ENCODE assay signal across 13 cellular contexts in genomic region chr5:59746261-59746765, GRCh38.
DNase-seq lines count a peak whose midpoint lies in the region; ATAC-seq, FAIRE-seq and TF ChIP-seq lines count a peak whose summit lies in the region.
"Had no signal": no experiment of that assay in that cellular context is flagged by ENCODE, and none has a peak within 500 bp of the region (broad histone marks: within the 10 kb centered on the region; RNA-seq: fewer than 3 reads in every experiment).

No MANE protein-coding gene starts in this region.

- peak; percentile 17 for TF ChIP-seq CTCF in RWPE2 (IDR thresholded peaks at IDR 0.05; ENCODE audit: poor library complexity, severe bottlenecking)
- TF ChIP-seq CTCF in fibroblast of mammary gland (conservative IDR thresholded peaks at IDR 0.05; ENCODE audit: control insufficient read depth, insufficient read depth, low read depth, low read length): peak; percentile 4
- TF ChIP-seq CTCF in stomach (IDR thresholded peaks at IDR 0.05): no peak

- no peaks in the 10 kb centered on the region for H3K27me3 ChIP-seq in RWPE2 (ENCODE audit: insufficient read depth, poor library complexity, severe bottlenecking)
- H3K27me3 ChIP-seq in stomach: no peaks in the 10 kb centered on the region
- H3K27me3 ChIP-seq: heart left ventricle had no signal

- H3K4me1 ChIP-seq in RWPE2 (ENCODE audit: insufficient read depth, poor library complexity, severe bottlenecking) (peaks cover 38% of the 10 kb centered on the region), stomach (peaks cover 0 to 28% (median 17%) of the 10 kb centered on the region in 4 donors)

- H3K36me3 ChIP-seq in RWPE2 (ENCODE audit: low read depth) (no peaks in the 10 kb centered on the region), stomach (no peaks in the 10 kb centered on the region)
- H3K36me3 ChIP-seq: heart left ventricle had no signal

- TF ChIP-seq POLR2A in GM12892 (IDR thresholded peaks at IDR 0.05; ENCODE audit: low read depth, low read length): no peak
- TF ChIP-seq POLR2A in stomach (IDR thresholded peaks at IDR 0.05): no peak

- H3K9me3 ChIP-seq in RWPE2 (ENCODE audit: severe bottlenecking) (no peaks in the 10 kb centered on the region), stomach (no peaks in the 10 kb centered on the region)
- H3K9me3 ChIP-seq: heart left ventricle had no signal

- ATAC-seq in RWPE2 (ENCODE audit: low read depth): peak; percentile 73
- ATAC-seq in HG03108 (IDR thresholded peaks at IDR 0.05; ENCODE audit: unreplicated experiment): no peak
- no peak for ATAC-seq in HG02678 (IDR thresholded peaks at IDR 0.05; ENCODE audit: unreplicated experiment)
- no peak for ATAC-seq in HG02852 (IDR thresholded peaks at IDR 0.05; ENCODE audit: unreplicated experiment)

- no peak for DNase-seq in GM12892 (ENCODE audit: insufficient read length)
- DNase-seq in RWPE2 (ENCODE audit: low spot score): no peak
- peak; percentile 89 for DNase-seq in fibroblast of mammary gland (ENCODE audit: low read depth)
- DNase-seq in stomach: no peak
- DNase-seq in effector CD8-positive, alpha-beta T cell (lab: John Stamatoyannopoulos, UW): no peak
- DNase-seq: H7, heart left ventricle, mesendoderm, NCI-H1105, T-helper 9 cell had no signal

- H3K4me3 ChIP-seq in RWPE2 (ENCODE audit: severe bottlenecking) (no peak overlapping the region), fibroblast of mammary gland (ENCODE audit: control insufficient read depth, low read depth, low read length) (no peak overlapping the region), stomach (no peak overlapping the region)
- H3K4me3 ChIP-seq: heart left ventricle had no signal

- intact Hi-C loops in stomach (cut with DNase I; ENCODE audit: low total_unique reads): no loop called here

- 67 to 83% (median 82%) methylated on average over 7 of the region's 7 CpGs for WGBS in stomach, 5 donors

- H3K27ac ChIP-seq in RWPE2 (ENCODE audit: poor library complexity, severe bottlenecking) (peak overlapping the region; percentile 97), stomach (peak overlapping the region; percentile 24 to 85 (median 71))

- TF ChIP-seq EP300 in stomach (IDR thresholded peaks at IDR 0.05): no peak

- peak; percentile 51 for FAIRE-seq in GM12892 (lab: Jason Lieb, UNC)

Comparison
In these comparisons a context has a peak if more than half of its experiments do, and no peak if none do; other contexts are left out.
1. CTCF ChIP-seq: peak in RWPE2 (single experiment) and fibroblast of mammary gland (single experiment); none in stomach (0 of 7).